Comparison of ENCODE assay signal across 31 cellular contexts in the genomic region with DNA sequence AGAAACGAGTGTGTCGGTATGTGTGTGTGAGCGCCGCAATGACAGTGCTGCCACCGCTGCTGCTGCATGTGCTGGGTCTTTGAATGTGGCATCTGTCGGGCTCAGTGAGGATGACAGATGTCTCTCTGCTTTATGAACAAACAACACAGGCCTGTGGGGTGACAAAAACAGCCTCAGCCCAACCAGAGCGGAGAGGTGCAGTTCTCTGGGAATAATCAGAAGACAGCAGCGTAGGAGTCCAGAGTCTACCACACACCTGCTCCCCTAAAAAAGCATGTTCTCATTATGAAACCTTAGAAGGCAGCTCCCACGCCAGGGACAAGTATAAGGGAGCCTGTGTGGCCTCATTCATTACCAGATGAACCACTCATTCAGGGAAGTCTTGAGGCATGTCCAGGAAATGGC.
A peak's percentile ranks its signal among the peaks of the same experiment; 100 is the strongest.
DNase-seq lines count a peak whose midpoint lies in the region; ATAC-seq and TF ChIP-seq lines count a peak whose summit lies in the region.
"Had no signal": no experiment of that assay in that cellular context is flagged by ENCODE, and none has a peak within 500 bp of the region (broad histone marks: within the 10 kb centered on the region; RNA-seq: fewer than 3 reads in every experiment).

No MANE protein-coding gene starts in this region.

- H3K27ac ChIP-seq in cingulate gyrus (ENCODE audit: low read depth, low read length) (peak overlapping the region; percentile 56), psoas muscle (no peak overlapping the region), thyroid gland (no peak overlapping the region)
- H3K27ac ChIP-seq: adrenal gland, breast epithelium, left ventricle myocardium inferior, parathyroid adenoma, SK-N-MC, upper lobe of left lung, VCaP had no signal

- 54 to 77% (median 60%) methylated on average over 9 of the region's 9 CpGs for WGBS in psoas muscle, 3 donors
- WGBS in thyroid gland, 2 donors, result 93 to 94% methylated on average over 9 of the region's 9 CpGs

- H3K9me3 Mint-ChIP-seq in activated T-helper 2 cell treated with anti-CD3 and anti-CD28 coated beads, Interferon-gamma antibody, Interleukin-2, Interleukin-4, amounts not matched to agents 10 μg/mL and 5 μg/mL and 100 μg/mL, durations not matched to agents 14 hours and 24 hours and 36 hours, result no peaks in the 10 kb centered on the region
- H3K9me3 Mint-ChIP-seq: activated CD4-positive, alpha-beta T cell treated with anti-CD3 and anti-CD28 coated beads, Interleukin-2, amount 10 ng/mL, durations not matched to agents 24 days and 14 days; activated T-cell treated with anti-CD3 and anti-CD28 coated beads, Interleukin-2, amount 50 U/mL, for 4 hours; H9; natural killer cell had no signal

- H3K36me3 ChIP-seq in psoas muscle (ENCODE audit: insufficient read depth in 1 of 2, low read depth in 1 of 2) (no peaks in the 10 kb centered on the region), thyroid gland (no peaks in the 10 kb centered on the region)
- H3K36me3 ChIP-seq: adrenal gland, breast epithelium, gastroesophageal sphincter, left ventricle myocardium inferior, upper lobe of left lung had no signal

- H3K4me1 Mint-ChIP-seq in activated T-helper 2 cell treated with anti-CD3 and anti-CD28 coated beads, Interferon-gamma antibody, Interleukin-2, Interleukin-4, amounts not matched to agents 10 μg/mL and 5 μg/mL and 100 μg/mL, durations not matched to agents 14 hours and 24 hours and 36 hours (ENCODE audit: low read depth), result no peaks in the 10 kb centered on the region
- H3K4me1 Mint-ChIP-seq: activated CD4-positive, alpha-beta T cell treated with anti-CD3 and anti-CD28 coated beads, Interleukin-2, amount 10 ng/mL, durations not matched to agents 24 days and 14 days; natural killer cell had no signal

- no peak overlapping the region for H3K27ac Mint-ChIP-seq in activated T-helper 2 cell treated with anti-CD3 and anti-CD28 coated beads, Interferon-gamma antibody, Interleukin-2, Interleukin-4, amounts not matched to agents 10 μg/mL and 5 μg/mL and 100 μg/mL, durations not matched to agents 14 hours and 24 hours and 36 hours
- H3K27ac Mint-ChIP-seq: activated CD4-positive, alpha-beta T cell treated with anti-CD3 and anti-CD28 coated beads, Interleukin-2, amount 10 ng/mL, durations not matched to agents 24 days and 14 days; H9; natural killer cell had no signal

- no peak overlapping the region for H3K4me3 ChIP-seq in psoas muscle
- no peak overlapping the region for H3K4me3 ChIP-seq in thyroid gland (replicated peaks in 1 of 3)
- H3K4me3 ChIP-seq: adrenal gland, breast epithelium, gastroesophageal sphincter, left ventricle myocardium inferior, SK-N-MC, upper lobe of left lung had no signal

- H3K4me3 Mint-ChIP-seq in activated T-helper 2 cell treated with anti-CD3 and anti-CD28 coated beads, Interferon-gamma antibody, Interleukin-2, Interleukin-4, amounts not matched to agents 10 μg/mL and 5 μg/mL and 100 μg/mL, durations not matched to agents 14 hours and 24 hours and 36 hours (ENCODE audit: low read depth), result no peak overlapping the region
- H3K4me3 Mint-ChIP-seq: activated CD4-positive, alpha-beta T cell treated with anti-CD3 and anti-CD28 coated beads, Interleukin-2, amount 10 ng/mL, durations not matched to agents 24 days and 14 days; activated T-cell treated with anti-CD3 and anti-CD28 coated beads, Interleukin-2, amount 50 U/mL, for 4 hours; H9; natural killer cell had no signal

- DNase-seq in COLO668 (lab: John Stamatoyannopoulos, UW; ENCODE audit: unreplicated experiment) (peak; percentile 77), NCI-H1694 (lab: John Stamatoyannopoulos, UW) (peak; percentile 80), psoas muscle (no peak), thyroid gland (no peak)
- no peak for DNase-seq in central memory CD4-positive, alpha-beta T cell
- no peak for DNase-seq in activated T-helper 2 cell treated with anti-CD3 and anti-CD28 coated beads, Interferon-gamma antibody, Interleukin-2, Interleukin-4, amounts not matched to agents 10 μg/mL and 5 μg/mL and 100 μg/mL, durations not matched to agents 14 hours and 24 hours and 36 hours (ENCODE audit: low spot score)
- DNase-seq: activated CD4-positive, alpha-beta T cell treated with anti-CD3 and anti-CD28 coated beads, Interleukin-2, amount 10 ng/mL, durations not matched to agents 24 days and 14 days; activated naive CD4-positive, alpha-beta T cell treated with Interleukin-2 at 50 U/mL for 16 hours; activated T-cell treated with anti-CD3 and anti-CD28 coated beads, Interleukin-2, amount 50 U/mL, for 4 hours; adrenal gland; COR-L47; cortex of kidney; DND-41; H9; left ventricle myocardium inferior; midbrain; natural killer cell; NCI-H1048; NCI-H1930; NCI-H510A treated with DMSO at 0.1 percent for 48 hours; RPMI8226; stimulated activated CD8-positive, alpha-beta memory T cell treated with anti-CD3 and anti-CD28 coated beads, Interleukin-4, amount 100 ng/mL, for 48 hours; upper lobe of left lung had no signal

- intact Hi-C loops in psoas muscle (cut with DNase I) (no loop called here), thyroid gland (cut with DNase I) (no loop called here)
- intact Hi-C loops in activated T-helper 2 cell treated with anti-CD3 and anti-CD28 coated beads, Interferon-gamma antibody, Interleukin-2, Interleukin-4, amounts not matched to agents 10 μg/mL and 5 μg/mL and 100 μg/mL, durations not matched to agents 14 hours and 24 hours and 36 hours (cut with micrococcal nuclease), result no loop called here

- H3K27me3 ChIP-seq in psoas muscle (ENCODE audit: insufficient read depth in 3 of 3, low read length in 2 of 3), result no peaks in the 10 kb centered on the region
- no peaks in the 10 kb centered on the region for H3K27me3 ChIP-seq in thyroid gland
- H3K27me3 ChIP-seq: adrenal gland, breast epithelium, gastroesophageal sphincter, upper lobe of left lung had no signal

- no peaks in the 10 kb centered on the region for H3K27me3 Mint-ChIP-seq in activated T-helper 2 cell treated with anti-CD3 and anti-CD28 coated beads, Interferon-gamma antibody, Interleukin-2, Interleukin-4, amounts not matched to agents 10 μg/mL and 5 μg/mL and 100 μg/mL, durations not matched to agents 14 hours and 24 hours and 36 hours (ENCODE audit: low read depth)
- H3K27me3 Mint-ChIP-seq: activated CD4-positive, alpha-beta T cell treated with anti-CD3 and anti-CD28 coated beads, Interleukin-2, amount 10 ng/mL, durations not matched to agents 24 days and 14 days had no signal

- TF ChIP-seq CTCF in psoas muscle (IDR thresholded peaks at IDR 0.05) (no peak), thyroid gland (IDR thresholded peaks at IDR 0.05) (no peak)

- H3K4me1 ChIP-seq in psoas muscle (no peaks in the 10 kb centered on the region), thyroid gland (no peaks in the 10 kb centered on the region)
- H3K4me1 ChIP-seq: adrenal gland, breast epithelium, left ventricle myocardium inferior, parathyroid adenoma, upper lobe of left lung had no signal

- no peak for TF ChIP-seq POLR2A in thyroid gland (IDR thresholded peaks at IDR 0.05)

- peak in 3 of 4 donors; percentile 27 to 67 (median 67) for ATAC-seq in psoas muscle
- no peak for ATAC-seq in GM18870 (IDR thresholded peaks at IDR 0.05; ENCODE audit: unreplicated experiment)
- ATAC-seq: activated T-cell treated with anti-CD3 and anti-CD28 coated beads, Interleukin-2, amount 50 U/mL, for 4 hours; gastroesophageal sphincter; HepG2; natural killer cell had no signal

- H3K9me3 ChIP-seq in psoas muscle (no peaks in the 10 kb centered on the region), thyroid gland (no peaks in the 10 kb centered on the region)
- H3K9me3 ChIP-seq: adrenal gland, breast epithelium, gastroesophageal sphincter, left ventricle myocardium inferior, upper lobe of left lung had no signal

- H3K36me3 Mint-ChIP-seq in activated T-helper 2 cell treated with anti-CD3 and anti-CD28 coated beads, Interferon-gamma antibody, Interleukin-2, Interleukin-4, amounts not matched to agents 10 μg/mL and 5 μg/mL and 100 μg/mL, durations not matched to agents 14 hours and 24 hours and 36 hours (ENCODE audit: low read depth), result no peaks in the 10 kb centered on the region
- H3K36me3 Mint-ChIP-seq: natural killer cell had no signal

Comparison
In these comparisons a context has a peak if more than half of its experiments do, and no peak if none do; other contexts are left out.
1. DNase-seq: peak in COLO668 (single experiment) and NCI-H1694 (single experiment); none in psoas muscle (0 of 2), central memory CD4-positive, alpha-beta T cell (single experiment), activated T-helper 2 cell treated with anti-CD3 and anti-CD28 coated beads, Interferon-gamma antibody, Interleukin-2, Interleukin-4, amounts not matched to agents 10 μg/mL and 5 μg/mL and 100 μg/mL, durations not matched to agents 14 hours and 24 hours and 36 hours (single experiment) and thyroid gland (0 of 2).